In the genomic region with DNA sequence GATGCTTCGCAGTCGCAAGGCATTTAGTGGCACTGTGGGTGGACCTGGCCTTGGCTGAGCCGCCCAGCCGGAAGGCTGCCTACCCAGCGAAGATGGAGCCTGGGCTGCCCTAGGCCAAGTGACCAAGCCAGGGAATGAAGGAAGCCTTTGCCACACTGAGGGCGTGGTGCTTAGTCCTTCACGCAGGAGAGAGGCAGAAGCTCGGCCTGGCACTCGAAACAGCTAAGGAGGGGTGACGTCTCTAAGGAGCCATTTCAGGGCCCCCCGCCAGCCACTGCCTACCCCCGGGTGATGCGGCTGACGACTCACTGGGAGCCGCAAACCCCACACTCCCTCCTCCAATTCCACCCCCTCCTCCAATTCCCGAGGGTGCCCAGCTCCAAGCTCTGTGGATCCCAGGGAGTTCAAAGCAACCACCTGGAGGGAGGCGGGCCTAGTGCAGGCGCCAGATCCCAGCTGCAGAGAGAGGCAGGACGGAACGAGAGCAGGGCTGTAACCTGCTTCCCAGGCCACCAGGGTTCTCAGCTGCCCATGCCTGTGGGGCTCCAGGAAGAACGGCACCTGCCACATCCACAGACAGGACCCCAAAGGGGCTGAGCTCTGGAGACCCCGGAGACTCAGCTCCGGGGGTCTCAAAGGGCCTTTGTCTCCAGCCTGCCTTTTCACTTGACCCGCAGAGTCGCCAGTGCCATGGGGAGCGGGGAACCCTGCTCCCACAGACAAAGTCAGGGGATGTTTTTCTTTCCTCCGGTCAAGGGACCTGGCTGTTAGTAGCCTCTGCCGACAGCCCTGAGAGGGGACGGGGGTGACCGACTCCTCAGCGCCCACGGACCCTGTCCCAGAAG, we compare ENCODE assay signal across 8 cellular contexts.
DNase-seq lines count a peak whose midpoint lies in the region; ATAC-seq and TF ChIP-seq lines count a peak whose summit lies in the region.

No MANE protein-coding gene starts in this region.

- H3K27ac Mint-ChIP-seq in endodermal cell (peak overlapping the region; percentile 70), neural progenitor cell (no peak overlapping the region)

- H3K4me1 Mint-ChIP-seq in endodermal cell: peaks cover 17% of the 10 kb centered on the region
- H3K4me1 Mint-ChIP-seq in neural progenitor cell: peaks cover 29% of the 10 kb centered on the region

- H3K36me3 Mint-ChIP-seq in endodermal cell (ENCODE audit: low read depth) (peaks cover 2% of the 10 kb centered on the region), neural progenitor cell (no peaks in the 10 kb centered on the region)

- no peak overlapping the region for H2AFZ ChIP-seq in neural progenitor cell (replicated peaks)

- peak overlapping the region; percentile 100 for H3K4me2 ChIP-seq in neural progenitor cell

- WGBS in endodermal cell (ENCODE audit: insufficient coverage in 1 of 2, insufficient read length in 1 of 2), 2 experiments: 52 to 67% methylated on average over 10 to 32 of the region's 32 CpGs

- peak overlapping the region; percentile 88 for H3K4me3 ChIP-seq in endodermal cell (ENCODE audit: low read length)
- H3K4me3 ChIP-seq in neural progenitor cell: peak overlapping the region; percentile 61

- DNase-seq in NCI-H2196 (lab: John Stamatoyannopoulos, UW; ENCODE audit: unreplicated experiment) (peak; percentile 43), NCI-H2196 treated with DMSO at 0.1 percent for 48 hours (lab: John Stamatoyannopoulos, UW; ENCODE audit: unreplicated experiment) (no peak), NCI-H69 (lab: John Stamatoyannopoulos, UW) (peak; percentile 46), endodermal cell (peak; percentile 77), neural progenitor cell (ENCODE audit: low spot score) (peak; percentile 36), NCI-H2107 treated with DMSO at 0.1 percent for 48 hours (lab: John Stamatoyannopoulos, UW; ENCODE audit: unreplicated experiment) (no peak)

- H4K20me1 ChIP-seq in neural progenitor cell (ENCODE audit: low read depth): peaks cover 68% of the 10 kb centered on the region

- H3K27me3 ChIP-seq in endodermal cell (ENCODE audit: control insufficient read depth, insufficient read depth, low read length, poor library complexity, severe bottlenecking): no peaks in the 10 kb centered on the region
- H3K27me3 ChIP-seq in neural progenitor cell: peaks cover 26% of the 10 kb centered on the region

- H3K27ac ChIP-seq in endodermal cell (ENCODE audit: low read depth, low read length) (no peak overlapping the region), neural progenitor cell (no peak overlapping the region)

- H3K4me1 ChIP-seq in endodermal cell (ENCODE audit: control insufficient read depth, insufficient read depth, low read length): peaks cover 13% of the 10 kb centered on the region
- peaks cover 14% of the 10 kb centered on the region for H3K4me1 ChIP-seq in neural progenitor cell

- TF ChIP-seq CTCF in endodermal cell (conservative IDR thresholded peaks at IDR 0.05) (peak; percentile 59), neural progenitor cell (IDR thresholded peaks at IDR 0.05) (no peak)

- H3K9me3 Mint-ChIP-seq in endodermal cell (no peaks in the 10 kb centered on the region), neural progenitor cell (no peaks in the 10 kb centered on the region)

- H3K9me3 ChIP-seq in endodermal cell (ENCODE audit: control insufficient read depth, low read length): no peaks in the 10 kb centered on the region
- no peaks in the 10 kb centered on the region for H3K9me3 ChIP-seq in neural progenitor cell (ENCODE audit: low read depth)

- no peaks in the 10 kb centered on the region for H3K27me3 Mint-ChIP-seq in endodermal cell (ENCODE audit: insufficient read depth)
- peaks cover 9% of the 10 kb centered on the region for H3K27me3 Mint-ChIP-seq in neural progenitor cell (ENCODE audit: insufficient read depth, low read depth)

- H3K9ac ChIP-seq in endodermal cell (ENCODE audit: extremely low read depth, low read length, poor library complexity, severe bottlenecking) (peak overlapping the region; percentile 74), neural progenitor cell (no peak overlapping the region)

- H3F3A ChIP-seq in neural progenitor cell (ENCODE audit: low read depth): peaks cover 7% of the 10 kb centered on the region

- peak overlapping the region; percentile 73 for H3K4me3 Mint-ChIP-seq in endodermal cell
- H3K4me3 Mint-ChIP-seq in neural progenitor cell: peak overlapping the region; percentile 80

- H3K36me3 ChIP-seq in endodermal cell (ENCODE audit: control insufficient read depth, insufficient read depth, low read length): no peaks in the 10 kb centered on the region
- no peaks in the 10 kb centered on the region for H3K36me3 ChIP-seq in neural progenitor cell

- no peaks in the 10 kb centered on the region for H3K79me2 ChIP-seq in neural progenitor cell (ENCODE audit: low read depth)

- ATAC-seq in GM18511 (IDR thresholded peaks at IDR 0.05; ENCODE audit: unreplicated experiment) (no peak), HG03439 (IDR thresholded peaks at IDR 0.05; ENCODE audit: unreplicated experiment) (no peak)

Comparison
In these comparisons a context has a peak if more than half of its experiments do, and no peak if none do; other contexts are left out.
1. DNase-seq: peak in NCI-H2196 (single experiment), NCI-H69 (single experiment), endodermal cell (single experiment) and neural progenitor cell (single experiment); none in NCI-H2196 treated with DMSO at 0.1 percent for 48 hours (single experiment) and NCI-H2107 treated with DMSO at 0.1 percent for 48 hours (single experiment).